In genomic region chr6:149122850-149123821, GRCh38 we compare ENCODE assay signal across 15 cellular contexts.
DNase-seq lines count a peak whose midpoint lies in the region; ATAC-seq and TF ChIP-seq lines count a peak whose summit lies in the region.
"Had no signal": no experiment of that assay in that cellular context is flagged by ENCODE, and none has a peak within 500 bp of the region (broad histone marks: within the 10 kb centered on the region; RNA-seq: fewer than 3 reads in every experiment).

No MANE protein-coding gene starts in this region.

- DNase-seq in activated CD8-positive, alpha-beta memory T cell treated with anti-CD3 and anti-CD28 coated beads, Interleukin-2, amount 10 ng/mL, durations not matched to agents 7 days and 5 days, result no peak
- DNase-seq in activated CD8-positive, alpha-beta memory T cell treated with anti-CD3 and anti-CD28 coated beads, Interleukin-2, amount 50 U/mL, for 4 hours, result no peak
- DNase-seq in CD4-positive, alpha-beta memory T cell, result no peak
- DNase-seq in T-helper 2 cell treated with Interferon-gamma antibody and Interleukin-4, amounts not matched to agents 5 μg/mL and 100 μg/mL, for 36 hours (ENCODE audit: low spot score), result no peak
- DNase-seq in activated naive CD8-positive, alpha-beta T cell treated with anti-CD3 and anti-CD28 coated beads, Interleukin-2, amount 10 ng/mL, durations not matched to agents 7 days and 5 days, result no peak
- DNase-seq in OCI-M2 (lab: John Stamatoyannopoulos, UW; ENCODE audit: unreplicated experiment) (no peak), adrenal gland (no peak), Calu3 (no peak)
- DNase-seq: CD4-positive, alpha-beta T cell; GF-D8; NCI-H146; NCI-H2107; NCI-H226; NCI-H526; PC-3 had no signal

- H3K27ac ChIP-seq in CD4-positive, alpha-beta memory T cell (ENCODE audit: low read depth, low read length), result no peak overlapping the region
- no peak overlapping the region for H3K27ac ChIP-seq in adrenal gland

- WGBS in adrenal gland, 4 donors, result 60 to 70% (median 65%) methylated on average over 4 of the region's 4 CpGs

- H3K9me3 Mint-ChIP-seq in activated CD8-positive, alpha-beta memory T cell treated with anti-CD3 and anti-CD28 coated beads, Interleukin-2, amount 10 ng/mL, durations not matched to agents 7 days and 5 days (ENCODE audit: low read depth), result peaks cover 20% of the 10 kb centered on the region
- H3K9me3 Mint-ChIP-seq in CD4-positive, alpha-beta memory T cell, result peaks cover 0 to 7% (median 2%) of the 10 kb centered on the region in 8 donors
- peaks cover 46% of the 10 kb centered on the region for H3K9me3 Mint-ChIP-seq in T-helper 2 cell treated with Interferon-gamma antibody and Interleukin-4, amounts not matched to agents 5 μg/mL and 100 μg/mL, for 36 hours
- peaks cover 30% of the 10 kb centered on the region for H3K9me3 Mint-ChIP-seq in activated naive CD8-positive, alpha-beta T cell treated with anti-CD3 and anti-CD28 coated beads, Interleukin-2, amount 10 ng/mL, durations not matched to agents 7 days and 5 days
- H3K9me3 Mint-ChIP-seq in Calu3 (ENCODE audit: low read depth, unreplicated experiment), result peaks cover 3% of the 10 kb centered on the region

- no peaks in the 10 kb centered on the region for H3K27me3 ChIP-seq in CD4-positive, alpha-beta memory T cell (ENCODE audit: insufficient read depth, low read length)
- no peaks in the 10 kb centered on the region for H3K27me3 ChIP-seq in adrenal gland

- ATAC-seq in activated CD8-positive, alpha-beta memory T cell treated with anti-CD3 and anti-CD28 coated beads, Interleukin-2, amount 10 ng/mL, durations not matched to agents 7 days and 5 days, result peak; percentile 12
- ATAC-seq in activated naive CD8-positive, alpha-beta T cell treated with anti-CD3 and anti-CD28 coated beads, Interleukin-2, amount 10 ng/mL, durations not matched to agents 7 days and 5 days (ENCODE audit: low read depth), result peak; percentile 28
- ATAC-seq: PC-3 had no signal

- no peak for TF ChIP-seq CTCF in adrenal gland (IDR thresholded peaks at IDR 0.05)
- TF ChIP-seq CTCF in Calu3 (IDR thresholded peaks at IDR 0.05; ENCODE audit: unreplicated experiment), result no peak

- no peak overlapping the region for H3K4me3 ChIP-seq in CD4-positive, alpha-beta memory T cell (ENCODE audit: low read length in 2 of 2)
- H3K4me3 ChIP-seq in adrenal gland, result no peak overlapping the region

- H3K4me3 Mint-ChIP-seq in activated CD8-positive, alpha-beta memory T cell treated with anti-CD3 and anti-CD28 coated beads, Interleukin-2, amount 10 ng/mL, durations not matched to agents 7 days and 5 days, result no peak overlapping the region
- peak overlapping the region in 5 of 8 donors; percentile 11 to 67 (median 43) for H3K4me3 Mint-ChIP-seq in CD4-positive, alpha-beta memory T cell
- H3K4me3 Mint-ChIP-seq in T-helper 2 cell treated with Interferon-gamma antibody and Interleukin-4, amounts not matched to agents 5 μg/mL and 100 μg/mL, for 36 hours, result peak overlapping the region; percentile 17
- peak overlapping the region; percentile 29 for H3K4me3 Mint-ChIP-seq in activated naive CD8-positive, alpha-beta T cell treated with anti-CD3 and anti-CD28 coated beads, Interleukin-2, amount 10 ng/mL, durations not matched to agents 7 days and 5 days
- no peak overlapping the region for H3K4me3 Mint-ChIP-seq in Calu3 (ENCODE audit: low read depth, unreplicated experiment)
- H3K4me3 Mint-ChIP-seq: CD4-positive, alpha-beta T cell had no signal

- CTCF ChIA-PET in activated CD8-positive, alpha-beta memory T cell treated with anti-CD3 and anti-CD28 coated beads, Interleukin-2, amount 10 ng/mL, durations not matched to agents 7 days and 5 days (lab: Charles Lee), result interaction anchor here (0.8 to 1.8 kb wide), 6 partner anchors 9 to 309 kb away, joined by 3 to 9 read pairs (median 4); no protein-coding TSS in a partner anchor
- CTCF ChIA-PET in CD4-positive, alpha-beta memory T cell (lab: Charles Lee; ENCODE audit: partially characterized antibody), result interaction anchor here (1.1 to 1.3 kb wide), 2 partner anchors 9 to 28 kb away, joined by 3 to 5 read pairs; no protein-coding TSS in a partner anchor
- CTCF ChIA-PET in Calu3 (lab: Charles Lee), result no interaction called here

- H3K27ac Mint-ChIP-seq in activated CD8-positive, alpha-beta memory T cell treated with anti-CD3 and anti-CD28 coated beads, Interleukin-2, amount 10 ng/mL, durations not matched to agents 7 days and 5 days, result peak overlapping the region; percentile 72
- peak overlapping the region in 5 of 7 donors; percentile 43 to 64 (median 53) for H3K27ac Mint-ChIP-seq in CD4-positive, alpha-beta memory T cell
- peak overlapping the region; percentile 64 for H3K27ac Mint-ChIP-seq in T-helper 2 cell treated with Interferon-gamma antibody and Interleukin-4, amounts not matched to agents 5 μg/mL and 100 μg/mL, for 36 hours
- H3K27ac Mint-ChIP-seq in activated naive CD8-positive, alpha-beta T cell treated with anti-CD3 and anti-CD28 coated beads, Interleukin-2, amount 10 ng/mL, durations not matched to agents 7 days and 5 days, result peak overlapping the region; percentile 74
- no peak overlapping the region for H3K27ac Mint-ChIP-seq in Calu3 (ENCODE audit: unreplicated experiment)
- H3K27ac Mint-ChIP-seq: CD4-positive, alpha-beta T cell had no signal

- BruUV-seq in Calu3 (replicated peaks; lab: Mats Ljungman, UMichigan), result no TSS peak

- TF ChIP-seq POLR2A in adrenal gland (IDR thresholded peaks at IDR 0.05), result no peak

- H3K36me3 ChIP-seq in CD4-positive, alpha-beta memory T cell (ENCODE audit: insufficient read depth, low read length), result no peaks in the 10 kb centered on the region
- H3K36me3 ChIP-seq in adrenal gland (replicated peaks in 1 of 2), result no peaks in the 10 kb centered on the region

- no peaks in the 10 kb centered on the region for H3K9me3 ChIP-seq in CD4-positive, alpha-beta memory T cell (ENCODE audit: control insufficient read depth in 1 of 2, low read length in 2 of 2)
- H3K9me3 ChIP-seq in adrenal gland (replicated peaks in 1 of 3), result no peaks in the 10 kb centered on the region

- peaks cover 64% of the 10 kb centered on the region for H3K36me3 Mint-ChIP-seq in activated CD8-positive, alpha-beta memory T cell treated with anti-CD3 and anti-CD28 coated beads, Interleukin-2, amount 10 ng/mL, durations not matched to agents 7 days and 5 days
- peaks cover 11 to 28% of the 10 kb centered on the region in 2 donors for H3K36me3 Mint-ChIP-seq in CD4-positive, alpha-beta memory T cell
- H3K36me3 Mint-ChIP-seq in T-helper 2 cell treated with Interferon-gamma antibody and Interleukin-4, amounts not matched to agents 5 μg/mL and 100 μg/mL, for 36 hours (ENCODE audit: low read depth), result peaks cover 58% of the 10 kb centered on the region
- H3K36me3 Mint-ChIP-seq in activated naive CD8-positive, alpha-beta T cell treated with anti-CD3 and anti-CD28 coated beads, Interleukin-2, amount 10 ng/mL, durations not matched to agents 7 days and 5 days, result peaks cover 67% of the 10 kb centered on the region
- no peaks in the 10 kb centered on the region for H3K36me3 Mint-ChIP-seq in Calu3 (ENCODE audit: insufficient read depth, unreplicated experiment)

- intact Hi-C loops in CD4-positive, alpha-beta memory T cell (cut with micrococcal nuclease), result no loop called here
- intact Hi-C loops in adrenal gland (cut with DNase I), result no loop called here
- intact Hi-C loops in Calu3 (cut with micrococcal nuclease; ENCODE audit: unreplicated experiment), result no loop called here

- no peaks in the 10 kb centered on the region for H3K27me3 Mint-ChIP-seq in activated CD8-positive, alpha-beta memory T cell treated with anti-CD3 and anti-CD28 coated beads, Interleukin-2, amount 10 ng/mL, durations not matched to agents 7 days and 5 days
- no peaks in the 10 kb centered on the region for H3K27me3 Mint-ChIP-seq in CD4-positive, alpha-beta memory T cell
- no peaks in the 10 kb centered on the region for H3K27me3 Mint-ChIP-seq in T-helper 2 cell treated with Interferon-gamma antibody and Interleukin-4, amounts not matched to agents 5 μg/mL and 100 μg/mL, for 36 hours (ENCODE audit: low read depth)
- H3K27me3 Mint-ChIP-seq in activated naive CD8-positive, alpha-beta T cell treated with anti-CD3 and anti-CD28 coated beads, Interleukin-2, amount 10 ng/mL, durations not matched to agents 7 days and 5 days, result no peaks in the 10 kb centered on the region
- H3K27me3 Mint-ChIP-seq in Calu3 (ENCODE audit: unreplicated experiment), result no peaks in the 10 kb centered on the region
- H3K27me3 Mint-ChIP-seq: CD4-positive, alpha-beta T cell had no signal

- POLR2A ChIA-PET in CD4-positive, alpha-beta memory T cell (lab: Charles Lee; ENCODE audit: partially characterized antibody), result interaction anchor here (1.2 to 1.6 kb wide), 5 partner anchors 17 to 72 kb away, joined by 3 to 6 read pairs (median 4); no protein-coding TSS in a partner anchor
- POLR2A ChIA-PET in activated naive CD8-positive, alpha-beta T cell treated with anti-CD3 and anti-CD28 coated beads, Interleukin-2, amount 10 ng/mL, durations not matched to agents 7 days and 5 days (lab: Charles Lee), result interaction anchor here (1.3 to 1.6 kb wide), 2 partner anchors 8 to 194 kb away, joined by 3 to 4 read pairs; partner anchors contain the start of gene TAB2

- peaks cover 75% of the 10 kb centered on the region for H3K4me1 Mint-ChIP-seq in activated CD8-positive, alpha-beta memory T cell treated with anti-CD3 and anti-CD28 coated beads, Interleukin-2, amount 10 ng/mL, durations not matched to agents 7 days and 5 days
- peaks cover 24 to 55% (median 36%) of the 10 kb centered on the region in 4 donors for H3K4me1 Mint-ChIP-seq in CD4-positive, alpha-beta memory T cell
- peaks cover 67% of the 10 kb centered on the region for H3K4me1 Mint-ChIP-seq in T-helper 2 cell treated with Interferon-gamma antibody and Interleukin-4, amounts not matched to agents 5 μg/mL and 100 μg/mL, for 36 hours (ENCODE audit: low read depth)
- H3K4me1 Mint-ChIP-seq in activated naive CD8-positive, alpha-beta T cell treated with anti-CD3 and anti-CD28 coated beads, Interleukin-2, amount 10 ng/mL, durations not matched to agents 7 days and 5 days, result peaks cover 59% of the 10 kb centered on the region
- H3K4me1 Mint-ChIP-seq in Calu3 (ENCODE audit: low read depth, unreplicated experiment), result peaks cover 7% of the 10 kb centered on the region

- H3K4me1 ChIP-seq in CD4-positive, alpha-beta memory T cell (ENCODE audit: insufficient read depth, low read length), result peaks cover 24% of the 10 kb centered on the region
- no peaks in the 10 kb centered on the region for H3K4me1 ChIP-seq in adrenal gland (replicated peaks in 1 of 2)

Comparison
In these comparisons a context has a peak if more than half of its experiments do, and no peak if none do; other contexts are left out.
1. H3K4me3 Mint-ChIP-seq: peak in CD4-positive, alpha-beta memory T cell (5 of 8), T-helper 2 cell treated with Interferon-gamma antibody and Interleukin-4, amounts not matched to agents 5 μg/mL and 100 μg/mL, for 36 hours (single experiment) and activated naive CD8-positive, alpha-beta T cell treated with anti-CD3 and anti-CD28 coated beads, Interleukin-2, amount 10 ng/mL, durations not matched to agents 7 days and 5 days (single experiment); none in activated CD8-positive, alpha-beta memory T cell treated with anti-CD3 and anti-CD28 coated beads, Interleukin-2, amount 10 ng/mL, durations not matched to agents 7 days and 5 days (single experiment) and Calu3 (single experiment).